15 cellular contexts compared by ENCODE assay signal in the genomic region with DNA sequence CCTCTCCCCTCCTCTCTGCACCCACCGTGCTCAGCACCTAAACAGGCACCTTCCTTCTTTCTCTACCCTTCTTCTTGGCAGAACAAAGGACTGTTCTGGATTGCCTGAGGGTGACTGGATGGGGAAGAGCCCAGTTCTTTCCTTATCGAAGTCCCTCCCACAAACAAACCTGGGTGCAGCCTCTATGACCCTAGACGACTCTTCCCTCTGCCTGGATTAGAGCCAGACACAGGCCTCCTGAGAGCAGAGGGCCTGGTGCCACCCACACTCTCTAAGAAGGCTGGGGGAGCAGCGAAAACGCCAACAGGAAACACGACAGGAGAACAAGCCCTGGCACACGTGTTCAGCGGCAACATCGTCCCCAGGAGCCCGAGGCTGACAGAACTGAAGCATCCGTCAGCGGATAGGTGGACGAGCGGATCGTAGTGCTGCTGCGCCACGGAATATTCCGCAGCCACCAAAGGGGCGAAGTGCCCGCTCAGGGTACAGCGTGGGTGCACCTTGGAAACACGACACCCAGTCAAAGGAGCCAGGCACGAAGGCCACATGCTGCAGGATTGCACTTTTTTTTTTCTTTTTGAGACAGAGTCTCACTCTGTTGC. TPM values are rescaled to one million over a fixed set of nuclear protein-coding genes. Genes with fewer than 3 reads are reported as not detected.
DNase-seq lines count a peak whose midpoint lies in the region; ATAC-seq and TF ChIP-seq lines count a peak whose summit lies in the region.
"Had no signal": no experiment of that assay in that cellular context is flagged by ENCODE, and none has a peak within 500 bp of the region (broad histone marks: within the 10 kb centered on the region; RNA-seq: fewer than 3 reads in every experiment).

No MANE protein-coding gene starts in this region.

- no peaks in the 10 kb centered on the region for H3K36me3 ChIP-seq in ascending aorta

- no peaks in the 10 kb centered on the region for H3K27me3 ChIP-seq in ascending aorta

- peak; percentile 91 for ATAC-seq in left colon
- ATAC-seq: Panc1, Right ventricle myocardium inferior had no signal

- peak; percentile 39 for DNase-seq in NCI-H2196 (lab: John Stamatoyannopoulos, UW; ENCODE audit: unreplicated experiment)
- DNase-seq in NCI-H2196 treated with DMSO at 0.1 percent for 48 hours (lab: John Stamatoyannopoulos, UW; ENCODE audit: unreplicated experiment) = no peak
- peak; percentile 91 for DNase-seq in NCI-H2171 treated with DMSO at 0.1 percent for 48 hours (lab: John Stamatoyannopoulos, UW)
- DNase-seq in left colon = peak; percentile 23 to 42
- no peak for DNase-seq in AG08396 (ENCODE audit: low spot score)
- no peak for DNase-seq in GOT3 (lab: John Stamatoyannopoulos, UW)
- no peak for DNase-seq in ascending aorta (ENCODE audit: low spot score in 2 of 2)
- DNase-seq: COR-L47, GM23248, NCI-H1417 treated with DMSO at 0.1 percent for 48 hours, NCI-H2081 treated with DMSO at 0.1 percent for 48 hours, NCI-H524 had no signal

- H3K4me3 ChIP-seq in ascending aorta = no peak overlapping the region
- H3K4me3 ChIP-seq: GM23248 had no signal

- H3K4me1 ChIP-seq in ascending aorta = no peaks in the 10 kb centered on the region

- intact Hi-C loops in left colon (cut with DNase I, micrococcal nuclease) (no loop called here), ascending aorta (cut with DNase I) (no loop called here)

- H3K9me3 ChIP-seq in ascending aorta = no peaks in the 10 kb centered on the region

- no peak overlapping the region for H3K27ac ChIP-seq in ascending aorta
- H3K27ac ChIP-seq: GM23248, HL-60 had no signal

- no peak for TF ChIP-seq CTCF in ascending aorta (IDR thresholded peaks at IDR 0.05)

RNA-seq across cellular contexts. Expression of gene RIMBP2, which starts 38.0 kb away (rescaled TPM):
- total RNA-seq in left colon (1 to 10 TPM; 5.6 to 6.0 TPM), ascending aorta (not detected)
- total RNA-seq: GM23248, Right ventricle myocardium inferior had no signal

Comparison
In these comparisons a context has a peak if more than half of its experiments do, and no peak if none do; other contexts are left out.
1. DNase-seq: peak in NCI-H2196 (single experiment), NCI-H2171 treated with DMSO at 0.1 percent for 48 hours (single experiment) and left colon (2 of 2); none in NCI-H2196 treated with DMSO at 0.1 percent for 48 hours (single experiment), AG08396 (single experiment), GOT3 (single experiment) and ascending aorta (0 of 2).